Comparison of ENCODE assay signal across 28 cellular contexts in genomic region chr11:132855516-132855915, GRCh38.
"Had no signal": no experiment of that assay in that cellular context is flagged by ENCODE, and none has a peak within 500 bp of the region (broad histone marks: within the 10 kb centered on the region; RNA-seq: fewer than 3 reads in every experiment).

No MANE protein-coding gene starts in this region.

- ATAC-seq: left colon; left lung; lower lobe of right lung; naive thymus-derived CD8-positive, alpha-beta T cell; pancreas; right cardiac atrium; sciatic nerve; stimulated activated naive B cell treated with anti-CD40 and anti-IgM and Interleukin-4, amounts not matched to agents 10 μg/mL and 1 μg/mL and 100 μg/mL, for 72 hours; stimulated activated naive CD8-positive, alpha-beta T cell treated with anti-CD3 and anti-CD28 coated beads, Interleukin-15, Interleukin-2, amounts not matched to agents 100 U/mL and 50 U/mL, for 24 hours; upper lobe of right lung had no signal

- DNase-seq: immature natural killer cell; kidney; left colon; left lung; lower lobe of right lung; mammary epithelial cell; mesenchymal stem cell; naive thymus-derived CD8-positive, alpha-beta T cell; nucleus accumbens; pancreas; posterior cingulate gyrus; retina; right cardiac atrium; stimulated activated CD4-positive, alpha-beta T cell treated with anti-CD3 and anti-CD28 coated beads, Interleukin-12 subunit alpha, Interleukin-12 subunit beta, amount 100 ng/mL, for 4 hours; stimulated activated CD4-positive, alpha-beta T cell treated with anti-CD3 and anti-CD28 coated beads, Interleukin-15, amount 100 ng/mL, for 24 hours; stimulated activated CD4-positive, alpha-beta T cell treated with anti-CD3 and anti-CD28 coated beads, Interleukin-2, amount 100 ng/mL, for 24 hours; stimulated activated CD4-positive, alpha-beta T cell treated with anti-CD3 and anti-CD28 coated beads, Interleukin-4, amount 100 ng/mL, for 1 hour; stimulated activated naive B cell treated with anti-CD40 and anti-IgM and Interleukin-4, amounts not matched to agents 10 μg/mL and 1 μg/mL and 100 μg/mL, for 72 hours; stimulated activated naive CD8-positive, alpha-beta T cell treated with anti-CD3 and anti-CD28 coated beads, Interleukin-15, Interleukin-2, amounts not matched to agents 100 U/mL and 50 U/mL, for 24 hours; stomach; testis; thyroid gland; upper lobe of right lung had no signal

- H3K27me3 Mint-ChIP-seq: stimulated activated naive B cell treated with anti-CD40 and anti-IgM and Interleukin-4, amounts not matched to agents 10 μg/mL and 1 μg/mL and 100 μg/mL, for 72 hours had no signal

- H3K36me3 Mint-ChIP-seq: immature natural killer cell; naive thymus-derived CD8-positive, alpha-beta T cell; stimulated activated naive B cell treated with anti-CD40 and anti-IgM and Interleukin-4, amounts not matched to agents 10 μg/mL and 1 μg/mL and 100 μg/mL, for 72 hours had no signal

- H3K4me1 Mint-ChIP-seq: immature natural killer cell; naive thymus-derived CD8-positive, alpha-beta T cell; stimulated activated naive B cell treated with anti-CD40 and anti-IgM and Interleukin-4, amounts not matched to agents 10 μg/mL and 1 μg/mL and 100 μg/mL, for 72 hours had no signal

- H3K36me3 ChIP-seq: left lung, lower lobe of right lung, pancreas, prostate gland, stomach, thyroid gland, upper lobe of right lung had no signal

- H3K27ac Mint-ChIP-seq: immature natural killer cell; naive thymus-derived CD8-positive, alpha-beta T cell; nephron; stimulated activated naive B cell treated with anti-CD40 and anti-IgM and Interleukin-4, amounts not matched to agents 10 μg/mL and 1 μg/mL and 100 μg/mL, for 72 hours had no signal

- H3K4me3 Mint-ChIP-seq: immature natural killer cell; naive thymus-derived CD8-positive, alpha-beta T cell; nephron; neural crest cell; stimulated activated naive B cell treated with anti-CD40 and anti-IgM and Interleukin-4, amounts not matched to agents 10 μg/mL and 1 μg/mL and 100 μg/mL, for 72 hours had no signal

- H3K27ac ChIP-seq: left lung, lower lobe of right lung, pancreas, prostate gland, skin epidermis, stomach, testis, thyroid gland, upper lobe of right lung had no signal

- H3K27me3 ChIP-seq: left lung, pancreas, stomach, testis, thyroid gland, upper lobe of right lung had no signal

- H3K4me1 ChIP-seq: left lung, lower lobe of right lung, pancreas, prostate gland, stomach, testis, thyroid gland, upper lobe of right lung had no signal

- H3K4me3 ChIP-seq: left lung, lower lobe of right lung, pancreas, prostate gland, skin epidermis, stomach, testis, thyroid gland, upper lobe of right lung had no signal

- H3K9me3 ChIP-seq: lower lobe of right lung, pancreas, prostate gland, testis, thyroid gland, upper lobe of right lung had no signal
